9 cellular contexts compared by ENCODE assay signal in genomic region chr2:9002313-9002636, GRCh38. TPM values are rescaled to one million over a fixed set of nuclear protein-coding genes. Genes with fewer than 3 reads are reported as not detected.
A peak's percentile ranks its signal among the peaks of the same experiment; 100 is the strongest.
DNase-seq lines count a peak whose midpoint lies in the region; ATAC-seq and TF ChIP-seq lines count a peak whose summit lies in the region.
"Had no signal": no experiment of that assay in that cellular context is flagged by ENCODE, and none has a peak within 500 bp of the region (broad histone marks: within the 10 kb centered on the region; RNA-seq: fewer than 3 reads in every experiment).

No MANE protein-coding gene starts in this region.

- H3K9me3 Mint-ChIP-seq in CD8-positive, alpha-beta T cell, result no peaks in the 10 kb centered on the region

- no peaks in the 10 kb centered on the region for H3K36me3 Mint-ChIP-seq in CD8-positive, alpha-beta T cell

- peaks cover 16% of the 10 kb centered on the region for H3K4me1 Mint-ChIP-seq in CD8-positive, alpha-beta T cell (ENCODE audit: low read depth)

- no peak for TF ChIP-seq CTCF in CD8-positive, alpha-beta T cell (IDR thresholded peaks at IDR 0.05)
- TF ChIP-seq CTCF in Panc1 (IDR thresholded peaks at IDR 0.05), result no peak
- no peak for TF ChIP-seq CTCF in epithelial cell of esophagus (IDR thresholded peaks at IDR 0.05; ENCODE audit: insufficient read depth, low read depth, low read length, missing control alignments)
- no peak for TF ChIP-seq CTCF in neutrophil (IDR thresholded peaks at IDR 0.05)

- H3K4me1 ChIP-seq in CD8-positive, alpha-beta T cell (ENCODE audit: insufficient read depth, low read length), result peaks cover 9% of the 10 kb centered on the region
- H3K4me1 ChIP-seq in Panc1 (ENCODE audit: control insufficient read depth, insufficient read depth, low read length) (peaks cover 41% of the 10 kb centered on the region), neutrophil (ENCODE audit: control insufficient read depth in 1 of 2, insufficient read depth in 1 of 2, low read depth in 1 of 2, low read length in 1 of 2) (peaks cover 63 to 65% of the 10 kb centered on the region in 2 experiments)
- H3K4me1 ChIP-seq: prostate gland had no signal

- no peak overlapping the region for H3K4me3 ChIP-seq in CD8-positive, alpha-beta T cell (ENCODE audit: low read depth, low read length)
- peak overlapping the region; percentile 69 to 73 for H3K4me3 ChIP-seq in Panc1 (ENCODE audit: low read depth in 2 of 2, low read length in 2 of 2)
- H3K4me3 ChIP-seq in epithelial cell of esophagus (ENCODE audit: low read length), result peak overlapping the region; percentile 58
- peak overlapping the region; percentile 87 to 96 for H3K4me3 ChIP-seq in neutrophil (ENCODE audit: low read depth in 1 of 2, low read length in 1 of 2)

- ATAC-seq in CD8-positive, alpha-beta T cell, result no peak
- no peak for ATAC-seq in Panc1
- ATAC-seq in HG03439 (IDR thresholded peaks at IDR 0.05; ENCODE audit: unreplicated experiment), result no peak
- no peak for ATAC-seq in HG03025 (IDR thresholded peaks at IDR 0.05; ENCODE audit: low FRiP score, unreplicated experiment)

- CTCF ChIA-PET in CD8-positive, alpha-beta T cell (lab: Charles Lee), result no interaction called here
- CTCF ChIA-PET in Panc1 (lab: Charles Lee), result no interaction called here

- no peaks in the 10 kb centered on the region for H3K9me3 ChIP-seq in CD8-positive, alpha-beta T cell (ENCODE audit: low read length)
- H3K9me3 ChIP-seq in Panc1 (ENCODE audit: control insufficient read depth, insufficient read depth, low read depth, low read length) (no peaks in the 10 kb centered on the region), neutrophil (no peaks in the 10 kb centered on the region)
- H3K9me3 ChIP-seq: prostate gland had no signal

- H3K27ac Mint-ChIP-seq in CD8-positive, alpha-beta T cell, result no peak overlapping the region

- peak overlapping the region; percentile 83 for H3K4me3 Mint-ChIP-seq in CD8-positive, alpha-beta T cell

- H3K27me3 Mint-ChIP-seq in CD8-positive, alpha-beta T cell (ENCODE audit: low read depth), result peaks cover 5% of the 10 kb centered on the region

- DNase-seq in CD8-positive, alpha-beta T cell, result no peak
- no peak for DNase-seq in Panc1 (ENCODE audit: low read depth, low spot score)
- DNase-seq in epithelial cell of esophagus (ENCODE audit: low read depth), result no peak
- no peak for DNase-seq in NOMO-1 treated with dmso at 0.1 percent for 144 hours (lab: John Stamatoyannopoulos, UW; ENCODE audit: unreplicated experiment)
- DNase-seq in HCEC 1CT, result no peak

- no peaks in the 10 kb centered on the region for H3K36me3 ChIP-seq in CD8-positive, alpha-beta T cell (ENCODE audit: insufficient read depth, low read length)
- no peaks in the 10 kb centered on the region; the same call in 1 of the 2 replicates for H3K36me3 ChIP-seq in Panc1 (ENCODE audit: control insufficient read depth, insufficient read depth, low read length)
- no peaks in the 10 kb centered on the region for H3K36me3 ChIP-seq in neutrophil
- H3K36me3 ChIP-seq: prostate gland had no signal

- no peaks in the 10 kb centered on the region for H3K27me3 ChIP-seq in CD8-positive, alpha-beta T cell (ENCODE audit: insufficient read depth, low read length)
- H3K27me3 ChIP-seq in Panc1 (ENCODE audit: control insufficient read depth, insufficient read depth, low read length) (no peaks in the 10 kb centered on the region), neutrophil (no peaks in the 10 kb centered on the region)

- in situ Hi-C loops in Panc1 (cut with HindIII; ENCODE audit: low pct_unique_long_range_greater_than_20kb, low sequenced_read_pairs), result no loop called here

- POLR2A ChIA-PET in CD8-positive, alpha-beta T cell (lab: Charles Lee), result no interaction called here
- POLR2A ChIA-PET in Panc1 (lab: Charles Lee), result no interaction called here

- BruUV-seq in Panc1 (replicated peaks; lab: Mats Ljungman, UMichigan), result TSS peak; percentile 47

- no peak overlapping the region for H3K27ac ChIP-seq in CD8-positive, alpha-beta T cell (ENCODE audit: low read depth, low read length)
- peak overlapping the region; percentile 39 for H3K27ac ChIP-seq in Panc1 (ENCODE audit: low read length)
- peak overlapping the region; percentile 87 for H3K27ac ChIP-seq in neutrophil

- intact Hi-C loops in CD8-positive, alpha-beta T cell (cut with DNase I, micrococcal nuclease), result loop anchor here (5.0 kb wide), 3 partner anchors 165 to 955 kb away; partner anchors contain the start of genes CPSF3 (in 1 of the 2), ITGB1BP1 (in 1 of the 2) and KIDINS220 (in 1 of the 2)
- intact Hi-C loops in Panc1 (cut with micrococcal nuclease; ENCODE audit: unreplicated experiment), result no loop called here

RNA-seq across cellular contexts. Expression of gene MBOAT2, which starts 1.2 kb away (rescaled TPM):
- total RNA-seq in CD8-positive, alpha-beta T cell, result 1 to 10 TPM in 1 of 2 experiments, under 1 TPM in 1; 0.54 to 1.1 TPM
- 34.8 TPM for total RNA-seq in Panc1 (2021; ENCODE audit: unreplicated experiment)
- polyA plus RNA-seq in Panc1 (2012; ENCODE audit: insufficient read length), result 21.2 TPM

Comparison
In these comparisons a context has a peak if more than half of its experiments do, and no peak if none do; other contexts are left out.
1. RNA of gene MBOAT2, which starts 1.2 kb away (total RNA-seq): 34.8 TPM in Panc1 (single experiment); 0.54 to 1.1 TPM in CD8-positive, alpha-beta T cell; every median in the first group is over 10 times any median in the second.